In the genomic region with DNA sequence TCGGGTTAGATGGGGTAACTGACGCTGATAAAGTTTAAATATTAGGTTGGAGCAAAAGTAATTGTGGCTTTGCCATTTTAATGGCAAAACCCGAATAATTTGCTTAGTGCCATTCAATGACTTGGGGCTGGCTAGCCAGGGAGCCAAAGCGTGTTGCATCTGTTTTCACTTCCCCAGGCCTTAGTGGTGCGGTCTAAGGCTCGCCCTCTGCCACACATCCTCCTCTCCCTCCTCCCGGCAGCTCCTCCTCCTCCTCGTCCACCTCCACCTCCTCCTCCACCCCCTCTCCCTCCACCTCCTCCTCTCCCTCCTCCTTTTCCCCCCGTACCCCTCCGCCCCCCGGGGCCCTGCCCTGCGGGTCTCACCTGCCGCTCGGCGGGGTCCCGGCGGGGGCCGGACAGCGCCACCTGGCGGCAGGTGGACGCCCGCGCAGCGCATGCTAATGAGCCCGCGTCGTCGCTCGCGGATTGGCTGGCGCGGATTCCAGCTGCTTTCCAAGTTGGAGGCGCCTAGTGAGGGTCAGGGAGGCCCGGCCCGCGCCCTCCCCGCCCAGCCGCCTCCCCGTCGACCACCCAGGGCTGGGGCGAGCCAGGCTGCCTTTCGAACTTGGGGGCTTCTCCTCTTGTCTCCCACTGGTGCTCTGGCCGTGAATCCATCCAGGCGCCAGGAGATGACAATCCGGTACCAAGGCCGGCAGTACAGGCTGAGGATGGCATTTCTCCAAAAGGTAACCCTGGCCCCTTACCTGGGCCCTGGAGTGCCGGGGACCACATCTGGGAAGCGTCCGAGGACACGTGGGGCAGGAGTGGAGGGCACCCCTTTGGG, we compare ENCODE assay signal across 8 cellular contexts. TPM values are rescaled to one million over a fixed set of nuclear protein-coding genes. Genes with fewer than 3 reads are reported as not detected.
DNase-seq lines count a peak whose midpoint lies in the region; ATAC-seq and TF ChIP-seq lines count a peak whose summit lies in the region.

No MANE protein-coding gene starts in this region.

- TF ChIP-seq CTCF in CD14-positive monocyte (IDR thresholded peaks at IDR 0.05) = peak; percentile 89

- peak overlapping the region; percentile 33 for H3K18ac ChIP-seq in mesendoderm (ENCODE audit: low read length)

- H3K4me3 ChIP-seq in mesendoderm (ENCODE audit: low read length) = peak overlapping the region; percentile 38

- peak; percentile 77 for DNase-seq in CD14-positive monocyte (ENCODE audit: low spot score)
- DNase-seq in NCI-H82 treated with DMSO at 0.1 percent for 48 hours (lab: John Stamatoyannopoulos, UW; ENCODE audit: unreplicated experiment) = peak; percentile 36
- peak; percentile 84 for DNase-seq in activated CD8-positive, alpha-beta T cell treated with anti-CD3 and anti-CD28 coated beads, Interleukin-2, amount 10 ng/mL, durations not matched to agents 7 days and 5 days
- DNase-seq in effector memory CD8-positive, alpha-beta T cell = peak; percentile 76 to 83 (median 79)
- DNase-seq in mesendoderm = peak; percentile 80
- peak; percentile 56 for DNase-seq in stimulated activated CD8-positive, alpha-beta memory T cell treated with anti-CD3 and anti-CD28 coated beads, Interleukin-15, amount 100 ng/mL, for 1 hour (ENCODE audit: low read depth)

- H3K4ac ChIP-seq in mesendoderm (ENCODE audit: low read depth, low read length) = no peak overlapping the region

- CTCF ChIA-PET in activated CD8-positive, alpha-beta T cell treated with anti-CD3 and anti-CD28 coated beads, Interleukin-2, amount 10 ng/mL, durations not matched to agents 7 days and 5 days (lab: Charles Lee) = interaction anchor here (0.6 to 5.1 kb wide), 49 partner anchors 8 to 319 kb away, joined by 3 to 40 read pairs (median 4); partner anchors contain the start of genes GNA13, LRRC37A3 and RGS9

- H2BK120ac ChIP-seq in mesendoderm (ENCODE audit: low read depth, low read length) = no peak overlapping the region

- no peaks in the 10 kb centered on the region for H3K36me3 ChIP-seq in mesendoderm (ENCODE audit: control insufficient read depth, insufficient read depth, low read length)

- WGBS in mesendoderm (ENCODE audit: extremely low coverage, insufficient coverage, low lambda C conversion rate) = no CpG with 5 or more reads among the region's 50 CpGs

- H3K9ac ChIP-seq in mesendoderm (ENCODE audit: low read length) = peak overlapping the region; percentile 80

- no peak overlapping the region for H2BK15ac ChIP-seq in mesendoderm (replicated peaks; ENCODE audit: low read depth)

- ATAC-seq in GM19397 (IDR thresholded peaks at IDR 0.05; ENCODE audit: unreplicated experiment) = peak; percentile 80
- peak; percentile 35 for ATAC-seq in HG03558 (IDR thresholded peaks at IDR 0.05; ENCODE audit: extremely low read depth, unreplicated experiment)
- ATAC-seq in activated CD8-positive, alpha-beta T cell treated with anti-CD3 and anti-CD28 coated beads, Interleukin-2, amount 10 ng/mL, durations not matched to agents 7 days and 5 days = peak; percentile 94
- peak; percentile 82 for ATAC-seq in effector memory CD8-positive, alpha-beta T cell (replicated peaks)

- intact Hi-C loops in CD14-positive monocyte (cut with micrococcal nuclease) = loop anchor here in 1 of 2 donors (5.0 kb wide), 2 partner anchors 43 to 138 kb away; partner anchors contain the start of gene GNA13

- H3K4me3 Mint-ChIP-seq in CD14-positive monocyte = peak overlapping the region; percentile 75
- H3K4me3 Mint-ChIP-seq in activated CD8-positive, alpha-beta T cell treated with anti-CD3 and anti-CD28 coated beads, Interleukin-2, amount 10 ng/mL, durations not matched to agents 7 days and 5 days = peak overlapping the region; percentile 72
- peak overlapping the region; percentile 80 to 84 for H3K4me3 Mint-ChIP-seq in effector memory CD8-positive, alpha-beta T cell

- H3K4me1 ChIP-seq in mesendoderm (ENCODE audit: control insufficient read depth, low read depth, low read length) = no peaks in the 10 kb centered on the region

- H3K23ac ChIP-seq in mesendoderm (ENCODE audit: low read length) = no peak overlapping the region

- H3K27me3 Mint-ChIP-seq in CD14-positive monocyte (ENCODE audit: low read depth in 3 of 3) = peaks cover 0 to 15% (median 0%) of the 10 kb centered on the region in 3 donors
- H3K27me3 Mint-ChIP-seq in activated CD8-positive, alpha-beta T cell treated with anti-CD3 and anti-CD28 coated beads, Interleukin-2, amount 10 ng/mL, durations not matched to agents 7 days and 5 days (ENCODE audit: low read depth) = peaks cover 7% of the 10 kb centered on the region
- no peaks in the 10 kb centered on the region for H3K27me3 Mint-ChIP-seq in effector memory CD8-positive, alpha-beta T cell

- POLR2A ChIA-PET in activated CD8-positive, alpha-beta T cell treated with anti-CD3 and anti-CD28 coated beads, Interleukin-2, amount 10 ng/mL, durations not matched to agents 7 days and 5 days (lab: Charles Lee) = interaction anchor here (0.6 to 1.8 kb wide), 5 partner anchors 22 to 115 kb away, joined by 3 to 6 read pairs (median 4); no protein-coding TSS in a partner anchor

- no peaks in the 10 kb centered on the region for H3K79me2 ChIP-seq in mesendoderm (ENCODE audit: control insufficient read depth, insufficient read depth, low read length)

- no peaks in the 10 kb centered on the region for H3K79me1 ChIP-seq in mesendoderm (ENCODE audit: low read length)

- peak overlapping the region; percentile 89 for H3K4me2 ChIP-seq in mesendoderm (ENCODE audit: low read length)

- H3K9me3 Mint-ChIP-seq in CD14-positive monocyte = no peaks in the 10 kb centered on the region
- H3K9me3 Mint-ChIP-seq in activated CD8-positive, alpha-beta T cell treated with anti-CD3 and anti-CD28 coated beads, Interleukin-2, amount 10 ng/mL, durations not matched to agents 7 days and 5 days (ENCODE audit: insufficient read depth) = no peaks in the 10 kb centered on the region
- no peaks in the 10 kb centered on the region for H3K9me3 Mint-ChIP-seq in effector memory CD8-positive, alpha-beta T cell

- peak overlapping the region; percentile 49 to 93 (median 88) for H3K27ac Mint-ChIP-seq in CD14-positive monocyte
- H3K27ac Mint-ChIP-seq in activated CD8-positive, alpha-beta T cell treated with anti-CD3 and anti-CD28 coated beads, Interleukin-2, amount 10 ng/mL, durations not matched to agents 7 days and 5 days = peak overlapping the region; percentile 81
- H3K27ac Mint-ChIP-seq in effector memory CD8-positive, alpha-beta T cell = peak overlapping the region; percentile 92 to 93

- H3K36me3 Mint-ChIP-seq in CD14-positive monocyte = no peaks in the 10 kb centered on the region
- H3K36me3 Mint-ChIP-seq in activated CD8-positive, alpha-beta T cell treated with anti-CD3 and anti-CD28 coated beads, Interleukin-2, amount 10 ng/mL, durations not matched to agents 7 days and 5 days (ENCODE audit: low read depth) = no peaks in the 10 kb centered on the region
- no peaks in the 10 kb centered on the region for H3K36me3 Mint-ChIP-seq in effector memory CD8-positive, alpha-beta T cell (ENCODE audit: insufficient read depth)

- no peak overlapping the region for H2BK5ac ChIP-seq in mesendoderm (ENCODE audit: low read length)

- H3K4me1 Mint-ChIP-seq in CD14-positive monocyte = peaks cover 9% of the 10 kb centered on the region
- peaks cover 18% of the 10 kb centered on the region for H3K4me1 Mint-ChIP-seq in activated CD8-positive, alpha-beta T cell treated with anti-CD3 and anti-CD28 coated beads, Interleukin-2, amount 10 ng/mL, durations not matched to agents 7 days and 5 days (ENCODE audit: low read depth)
- peaks cover 16 to 21% of the 10 kb centered on the region in 2 donors for H3K4me1 Mint-ChIP-seq in effector memory CD8-positive, alpha-beta T cell (ENCODE audit: low read depth in 2 of 2)

- no peak overlapping the region for H4K8ac ChIP-seq in mesendoderm (ENCODE audit: low read depth, low read length)

- H3K27me3 ChIP-seq in mesendoderm (ENCODE audit: insufficient read depth, low read length, poor library complexity) = no peaks in the 10 kb centered on the region

- peak overlapping the region; percentile 92 for H3K56ac ChIP-seq in mesendoderm (ENCODE audit: low read length)

- no peak overlapping the region for H3K27ac ChIP-seq in mesendoderm (ENCODE audit: low read depth, low read length)

- no peak overlapping the region for H2AK5ac ChIP-seq in mesendoderm (ENCODE audit: low read length)

- H4K5ac ChIP-seq in mesendoderm (ENCODE audit: low read length) = no peak overlapping the region

RNA-seq across cellular contexts. Expression of gene RGS9, which starts 36.6 kb away (rescaled TPM):
- not detected for polyA plus RNA-seq in CD14-positive monocyte
- total RNA-seq in activated CD8-positive, alpha-beta T cell treated with anti-CD3 and anti-CD28 coated beads, Interleukin-2, amount 10 ng/mL, durations not matched to agents 7 days and 5 days = 1 to 10 TPM; 4.8 to 5.7 TPM
- 14.6 TPM for polyA plus RNA-seq in mesendoderm (2013, experiment 1 of 2)
- polyA plus RNA-seq in mesendoderm (2013, experiment 2 of 2) = 13.9 TPM

RNA-seq across cellular contexts. Expression of gene GNA13, which starts 44.0 kb away (rescaled TPM):
- polyA plus RNA-seq in CD14-positive monocyte = 10 to 100 TPM; 40.3 to 49.3 TPM
- total RNA-seq in activated CD8-positive, alpha-beta T cell treated with anti-CD3 and anti-CD28 coated beads, Interleukin-2, amount 10 ng/mL, durations not matched to agents 7 days and 5 days = 10 to 100 TPM; 67.7 to 73.1 TPM
- 38.2 TPM for polyA plus RNA-seq in mesendoderm (2013, experiment 1 of 2)
- polyA plus RNA-seq in mesendoderm (2013, experiment 2 of 2) = 37.3 TPM

Comparison
In these comparisons a context has a peak if more than half of its experiments do, and no peak if none do; other contexts are left out.
1. ATAC-seq: peak in every context shown above with its lines; median percentile 94 in activated CD8-positive, alpha-beta T cell treated with anti-CD3 and anti-CD28 coated beads, Interleukin-2, amount 10 ng/mL, durations not matched to agents 7 days and 5 days; 82 in effector memory CD8-positive, alpha-beta T cell; 80 in GM19397; 35 in HG03558.